Comparison of ENCODE assay signal across 8 cellular contexts in genomic region chr13:42720116-42720857, GRCh38.
DNase-seq lines count a peak whose midpoint lies in the region; ATAC-seq and TF ChIP-seq lines count a peak whose summit lies in the region.

No MANE protein-coding gene starts in this region.

- no peaks in the 10 kb centered on the region for H3K4me1 Mint-ChIP-seq in activated T-cell treated with anti-CD3 and anti-CD28 coated beads, Interleukin-2, amount 50 U/mL, for 4 hours (ENCODE audit: low read depth)

- H3K4me3 Mint-ChIP-seq in activated T-cell treated with anti-CD3 and anti-CD28 coated beads, Interleukin-2, amount 50 U/mL, for 4 hours, result no peak overlapping the region

- DNase-seq in DMS153 (lab: John Stamatoyannopoulos, UW), result peak; percentile 71
- DNase-seq in LoVo (ENCODE audit: low spot score), result peak; percentile 82
- DNase-seq in activated T-cell treated with anti-CD3 and anti-CD28 coated beads, Interleukin-2, amount 50 U/mL, for 4 hours, result no peak
- DNase-seq in myocyte (ENCODE audit: low read depth), result peak; percentile 40
- no peak for DNase-seq in MM.1S
- no peak for DNase-seq in NCI-H2081 treated with DMSO at 0.1 percent for 48 hours (lab: John Stamatoyannopoulos, UW)
- no peak for DNase-seq in Right ventricle myocardium superior

- H3K9me3 ChIP-seq in MM.1S (replicated peaks; ENCODE audit: insufficient read depth, low read length), result no peaks in the 10 kb centered on the region

- no peaks in the 10 kb centered on the region for H3K27me3 ChIP-seq in MM.1S (replicated peaks; ENCODE audit: insufficient read depth, low read length)

- H3K9me2 ChIP-seq in MM.1S (replicated peaks; ENCODE audit: insufficient read depth, low read length), result no peaks in the 10 kb centered on the region

- H4K20me1 ChIP-seq in MM.1S (ENCODE audit: insufficient read depth, low read length), result no peaks in the 10 kb centered on the region

- peaks cover 7% of the 10 kb centered on the region for H3K27me3 Mint-ChIP-seq in activated T-cell treated with anti-CD3 and anti-CD28 coated beads, Interleukin-2, amount 50 U/mL, for 4 hours (ENCODE audit: low read depth)

- H3K4me1 ChIP-seq in MM.1S (ENCODE audit: low read length), result no peaks in the 10 kb centered on the region

- no peak overlapping the region for H3K9ac ChIP-seq in MM.1S (ENCODE audit: low read length)

- H3K79me2 ChIP-seq in MM.1S (ENCODE audit: low read length), result no peaks in the 10 kb centered on the region

- no peaks in the 10 kb centered on the region for H3K36me3 Mint-ChIP-seq in activated T-cell treated with anti-CD3 and anti-CD28 coated beads, Interleukin-2, amount 50 U/mL, for 4 hours (ENCODE audit: insufficient read depth)

- ATAC-seq in activated T-cell treated with anti-CD3 and anti-CD28 coated beads, Interleukin-2, amount 50 U/mL, for 4 hours, result peak; percentile 57 to 73
- ATAC-seq in HG02759 (IDR thresholded peaks at IDR 0.05; ENCODE audit: unreplicated experiment) (no peak), Right ventricle myocardium superior (ENCODE audit: poor library complexity) (no peak)

- no peak for TF ChIP-seq CTCF in MM.1S (IDR thresholded peaks at IDR 0.05; ENCODE audit: low read length)

- H2AFZ ChIP-seq in MM.1S (ENCODE audit: low read length), result no peak overlapping the region

- H3K27ac ChIP-seq in MM.1S (ENCODE audit: low read length), result no peak overlapping the region

- intact Hi-C loops in Right ventricle myocardium superior (cut with DNase I), result no loop called here

- H3K9me3 Mint-ChIP-seq in activated T-cell treated with anti-CD3 and anti-CD28 coated beads, Interleukin-2, amount 50 U/mL, for 4 hours, result no peaks in the 10 kb centered on the region

- H3K36me3 ChIP-seq in MM.1S (replicated peaks; ENCODE audit: insufficient read depth, low read length), result no peaks in the 10 kb centered on the region

- H3K4me3 ChIP-seq in MM.1S (ENCODE audit: low read length), result no peak overlapping the region

- no peak overlapping the region for H3K4me2 ChIP-seq in MM.1S (ENCODE audit: low read depth, low read length)

- H3F3A ChIP-seq in MM.1S (ENCODE audit: insufficient read depth, low read length), result no peaks in the 10 kb centered on the region

Comparison
In these comparisons a context has a peak if more than half of its experiments do, and no peak if none do; other contexts are left out.
1. DNase-seq: peak in DMS153 (single experiment), LoVo (single experiment) and myocyte (single experiment); none in activated T-cell treated with anti-CD3 and anti-CD28 coated beads, Interleukin-2, amount 50 U/mL, for 4 hours (single experiment), MM.1S (single experiment), NCI-H2081 treated with DMSO at 0.1 percent for 48 hours (single experiment) and Right ventricle myocardium superior (single experiment).
2. ATAC-seq: peak in activated T-cell treated with anti-CD3 and anti-CD28 coated beads, Interleukin-2, amount 50 U/mL, for 4 hours (2 of 2); none in HG02759 (single experiment) and Right ventricle myocardium superior (single experiment).